ENCODE assay signal across 8 cellular contexts in the genomic region with DNA sequence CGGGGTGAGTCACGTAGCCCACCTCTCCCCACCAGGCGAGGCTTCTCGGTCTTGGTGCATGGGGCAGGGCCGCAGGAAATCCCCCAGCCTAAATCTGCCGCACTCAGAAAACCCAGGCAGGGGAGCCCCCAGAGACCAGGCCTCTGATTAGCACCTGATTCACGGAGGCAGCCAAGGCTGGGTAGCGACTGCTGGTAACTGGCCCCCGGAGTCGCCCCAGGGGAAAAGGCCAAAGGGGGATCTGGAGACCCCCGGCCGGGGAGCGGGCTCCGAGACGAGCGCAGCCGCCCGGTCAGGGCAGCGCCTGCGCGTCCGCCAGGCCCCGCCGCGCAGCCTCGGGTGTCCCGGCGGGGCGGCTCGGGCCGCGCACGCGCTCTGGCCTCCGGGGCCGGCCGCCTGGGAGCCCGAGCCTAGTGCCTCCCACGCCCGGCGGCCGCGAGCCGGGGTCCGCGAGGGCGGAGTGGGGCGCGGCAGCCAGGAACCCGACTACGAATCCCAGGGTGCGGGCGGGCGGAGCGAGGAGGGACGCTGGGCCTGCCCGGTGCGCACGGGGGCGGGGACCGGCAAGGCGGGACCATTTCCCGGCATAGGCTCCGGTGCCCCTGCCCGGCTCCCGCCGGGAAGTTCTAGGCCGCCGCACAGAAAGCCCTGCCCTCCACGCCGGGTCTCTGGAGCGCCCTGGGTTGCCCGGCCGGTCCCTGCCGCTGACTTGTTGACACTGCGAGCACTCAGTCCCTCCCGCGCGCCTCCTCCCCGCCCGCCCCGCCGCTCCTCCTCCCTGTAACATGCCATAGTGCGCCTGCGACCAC. TPM values are rescaled to one million over a fixed set of nuclear protein-coding genes. Genes with fewer than 3 reads are reported as not detected.
A peak's percentile ranks its signal among the peaks of the same experiment; 100 is the strongest.
DNase-seq lines count a peak whose midpoint lies in the region; ATAC-seq and TF ChIP-seq lines count a peak whose summit lies in the region.

Gene DUSP22, plus strand, starts transcription at position 791 of the 809 bp plus-strand sequence. CDS start 53 bp downstream, outside the sequence.

- TF ChIP-seq POLR2A in gastrocnemius medialis (IDR thresholded peaks at IDR 0.05): peak; percentile 94 to 95

- TF ChIP-seq CTCF in ascending aorta (IDR thresholded peaks at IDR 0.05) (no peak), gastrocnemius medialis (IDR thresholded peaks at IDR 0.05 in 4 of 5, conservative IDR thresholded peaks at IDR 0.05 in 1 of 5) (peak in 2 of 5 experiments; percentile 8 to 13)

- in situ Hi-C loops in gastrocnemius medialis (cut with MboI; ENCODE audit: low sequenced_read_pairs in 4 of 4): no loop called here

- H3K27ac ChIP-seq in SJCRH30 (peak within 1 kb of the TSS; percentile 69), ascending aorta (peak within 1 kb of the TSS; percentile 88 to 97), gastrocnemius medialis (peak within 1 kb of the TSS; percentile 88 to 98 (median 96))

- ATAC-seq in GM18499 (IDR thresholded peaks at IDR 0.05; ENCODE audit: insufficient read depth, unreplicated experiment) (peak; percentile 25), HG02884 (IDR thresholded peaks at IDR 0.05; ENCODE audit: unreplicated experiment) (peak; percentile 29), gastrocnemius medialis (peak; percentile 79 to 83)

- H3K36me3 ChIP-seq in SJCRH30 (no peaks in the 10 kb centered on the region), ascending aorta (no peaks in the 10 kb centered on the region), gastrocnemius medialis (no peaks in the 10 kb centered on the region)

- H3K4me1 ChIP-seq in SJCRH30 (no peaks in the 10 kb centered on the region), ascending aorta (peaks cover 0 to 12% of the 10 kb centered on the region in 2 donors), gastrocnemius medialis (peaks cover 31 to 36% of the 10 kb centered on the region in 2 donors)

- H3K27me3 ChIP-seq in SJCRH30 (no peaks in the 10 kb centered on the region), ascending aorta (no peaks in the 10 kb centered on the region), gastrocnemius medialis (no peaks in the 10 kb centered on the region)

- H3K9me3 ChIP-seq in SJCRH30 (replicated peaks): no peaks in the 10 kb centered on the region
- no peaks in the 10 kb centered on the region for H3K9me3 ChIP-seq in ascending aorta
- H3K9me3 ChIP-seq in gastrocnemius medialis: no peaks in the 10 kb centered on the region

- intact Hi-C loops in ascending aorta (cut with DNase I): no loop called here
- intact Hi-C loops in gastrocnemius medialis (cut with DNase I; ENCODE audit: low total_unique reads): loop anchor here (5.0 kb wide), 1 partner anchor 1465 kb away; no protein-coding TSS in a partner anchor

- H3K4me3 ChIP-seq in SJCRH30: peak within 1 kb of the TSS; percentile 67
- peak within 1 kb of the TSS; percentile 71 to 77 for H3K4me3 ChIP-seq in ascending aorta
- peak within 1 kb of the TSS; percentile 66 to 88 (median 78) for H3K4me3 ChIP-seq in gastrocnemius medialis

- DNase-seq in SJCRH30: peak; percentile 69 to 70
- DNase-seq in ascending aorta (ENCODE audit: low spot score in 2 of 2): peak; percentile 48 to 93
- DNase-seq in hepatic stellate cell (ENCODE audit: low spot score): peak; percentile 98
- DNase-seq in gastrocnemius medialis: peak; percentile 76 to 79
- no peak for DNase-seq in NCI-H446 (lab: John Stamatoyannopoulos, UW)
- no peak for DNase-seq in NCI-H146 treated with DMSO at 0.1 percent for 48 hours (lab: John Stamatoyannopoulos, UW; ENCODE audit: unreplicated experiment)

RNA-seq across cellular contexts. Expression of gene DUSP22, which starts in this region (rescaled TPM):
- total RNA-seq in SJCRH30 (2014; rRNA removed; shearing (Covaris generic)): 14.3 and 15.5 TPM in 2 replicates
- 216 TPM for total RNA-seq in ascending aorta
- 10 to 100 TPM; 53.4 to 70.7 (median 61.3) TPM for total RNA-seq in gastrocnemius medialis

Comparison
In these comparisons a context has a peak if more than half of its experiments do, and no peak if none do; other contexts are left out.
1. ATAC-seq: peak in every context shown above with its lines; median percentile 81 in gastrocnemius medialis; 29 in HG02884; 25 in GM18499.
2. DNase-seq: peak in SJCRH30 (2 of 2), ascending aorta (2 of 2), hepatic stellate cell (single experiment) and gastrocnemius medialis (2 of 2); none in NCI-H446 (0 of 2) and NCI-H146 treated with DMSO at 0.1 percent for 48 hours (single experiment).
3. Peak in every context shown above with its lines, with median percentiles within 50 percentile points of each other: H3K27ac ChIP-seq and H3K4me3 ChIP-seq.